ENCODE assay signal across 13 cellular contexts in genomic region chr14:61219673-61220072, GRCh38.
"Had no signal": no experiment of that assay in that cellular context is flagged by ENCODE, and none has a peak within 500 bp of the region (broad histone marks: within the 10 kb centered on the region; RNA-seq: fewer than 3 reads in every experiment).

No MANE protein-coding gene starts in this region.

- ATAC-seq: stimulated activated naive B cell treated with anti-CD40 and anti-IgM and Interleukin-4, amounts not matched to agents 10 μg/mL and 1 μg/mL and 100 μg/mL, for 72 hours; upper lobe of right lung had no signal

- H3K36me3 ChIP-seq: cardiac muscle cell, colonic mucosa, right atrium auricular region, upper lobe of right lung had no signal

- H3K27me3 ChIP-seq: cardiac muscle cell, colonic mucosa, right atrium auricular region had no signal

- H3K4me1 ChIP-seq: colonic mucosa, upper lobe of right lung had no signal

- H3K4me1 Mint-ChIP-seq: stimulated activated naive B cell treated with anti-CD40 and anti-IgM and Interleukin-4, amounts not matched to agents 10 μg/mL and 1 μg/mL and 100 μg/mL, for 72 hours had no signal

- H3K9me3 ChIP-seq: colonic mucosa, right atrium auricular region, upper lobe of right lung had no signal

- H3K27ac ChIP-seq: cardiac muscle cell, colonic mucosa, right atrium auricular region, upper lobe of right lung had no signal

- H3K4me3 ChIP-seq: cardiac muscle cell, colonic mucosa, right atrium auricular region, upper lobe of right lung had no signal

- H3K4me3 Mint-ChIP-seq: activated naive CD8-positive, alpha-beta T cell treated with anti-CD3 and anti-CD28 coated beads for 36 hours; activated T-cell treated with anti-CD3 and anti-CD28 coated beads, Interleukin-2, amount 50 U/mL, for 24 hours; mesothelial cell of epicardium; stimulated activated naive B cell treated with anti-CD40 and anti-IgM and Interleukin-4, amounts not matched to agents 10 μg/mL and 1 μg/mL and 100 μg/mL, for 72 hours had no signal

- H3K36me3 Mint-ChIP-seq: activated naive CD8-positive, alpha-beta T cell treated with anti-CD3 and anti-CD28 coated beads for 36 hours; mesothelial cell of epicardium; stimulated activated naive B cell treated with anti-CD40 and anti-IgM and Interleukin-4, amounts not matched to agents 10 μg/mL and 1 μg/mL and 100 μg/mL, for 72 hours had no signal

- DNase-seq: activated CD4-positive, CD25-positive, alpha-beta regulatory T cell; activated gamma-delta T cell treated with Interleukin-2 at 50 U/mL for 16 hours; activated naive CD8-positive, alpha-beta T cell treated with anti-CD3 and anti-CD28 coated beads for 36 hours; activated T-cell treated with anti-CD3 and anti-CD28 coated beads, Interleukin-2, amount 50 U/mL, for 24 hours; aorta; colonic mucosa; effector CD4-positive, alpha-beta T cell; hippocampal formation; stimulated activated naive B cell treated with anti-CD40 and anti-IgM and Interleukin-4, amounts not matched to agents 10 μg/mL and 1 μg/mL and 100 μg/mL, for 72 hours; upper lobe of right lung had no signal

- H3K9me3 Mint-ChIP-seq: activated naive CD8-positive, alpha-beta T cell treated with anti-CD3 and anti-CD28 coated beads for 36 hours; activated T-cell treated with anti-CD3 and anti-CD28 coated beads, Interleukin-2, amount 50 U/mL, for 24 hours; mesothelial cell of epicardium; stimulated activated naive B cell treated with anti-CD40 and anti-IgM and Interleukin-4, amounts not matched to agents 10 μg/mL and 1 μg/mL and 100 μg/mL, for 72 hours had no signal

- H3K27ac Mint-ChIP-seq: activated naive CD8-positive, alpha-beta T cell treated with anti-CD3 and anti-CD28 coated beads for 36 hours; activated T-cell treated with anti-CD3 and anti-CD28 coated beads, Interleukin-2, amount 50 U/mL, for 24 hours; stimulated activated naive B cell treated with anti-CD40 and anti-IgM and Interleukin-4, amounts not matched to agents 10 μg/mL and 1 μg/mL and 100 μg/mL, for 72 hours had no signal
